24 cellular contexts compared by ENCODE assay signal in genomic region chr6:100913400-100914276, GRCh38. TPM values are rescaled to one million over a fixed set of nuclear protein-coding genes. Genes with fewer than 3 reads are reported as not detected.
A peak's percentile ranks its signal among the peaks of the same experiment; 100 is the strongest.
DNase-seq lines count a peak whose midpoint lies in the region; ATAC-seq, FAIRE-seq and TF ChIP-seq lines count a peak whose summit lies in the region.
"Had no signal": no experiment of that assay in that cellular context is flagged by ENCODE, and none has a peak within 500 bp of the region (broad histone marks: within the 10 kb centered on the region; RNA-seq: fewer than 3 reads in every experiment).

No MANE protein-coding gene starts in this region.

- BruUV-seq in HepG2 (replicated peaks; lab: Mats Ljungman, UMichigan) = no TSS peak

- CTCF ChIA-PET in HepG2 (lab: Yijun Ruan, JAX; ENCODE audit: low intra/inter-chr PET ratio, low total read pairs) = no interaction called here

- peak; percentile 100 for ATAC-seq in HepG2
- no peak for ATAC-seq in right lobe of liver
- no peak for ATAC-seq in stimulated activated memory B cell treated with anti-CD40 and anti-IgM and Interleukin-4, amounts not matched to agents 10 μg/mL and 1 μg/mL and 100 μg/mL, for 72 hours
- ATAC-seq: gastroesophageal sphincter, mucosa of descending colon, upper lobe of right lung had no signal

- peak overlapping the region; percentile 72 for H3K4me2 ChIP-seq in HepG2 (ENCODE audit: low read depth, low read length)
- H3K4me2 ChIP-seq: PC-9, SK-N-SH had no signal

- H3K27ac ChIP-seq in HepG2 (ENCODE audit: extremely low read length, insufficient read depth, low read length) (no peak overlapping the region), right lobe of liver (no peak overlapping the region)
- H3K27ac ChIP-seq: gastroesophageal sphincter, HL-60, ovary, PC-9, upper lobe of right lung had no signal

- H3K27ac Mint-ChIP-seq in stimulated activated memory B cell treated with anti-CD40 and anti-IgM and Interleukin-4, amounts not matched to agents 10 μg/mL and 1 μg/mL and 100 μg/mL, for 72 hours = no peak overlapping the region
- H3K27ac Mint-ChIP-seq: activated CD4-positive, alpha-beta memory T cell treated with anti-CD3 and anti-CD28 coated beads for 36 hours had no signal

- H3K9ac ChIP-seq in HepG2 (ENCODE audit: insufficient read depth, low read depth, low read length) = no peak overlapping the region
- H3K9ac ChIP-seq: SK-N-SH had no signal

- DNase-seq in HepG2 (ENCODE audit: low spot score) = peak; percentile 50
- no peak for DNase-seq in right lobe of liver
- DNase-seq in NCI-H774 (lab: John Stamatoyannopoulos, UW) = peak; percentile 84
- no peak for DNase-seq in NCI-H1092 treated with DMSO at 0.1 percent for 48 hours (lab: John Stamatoyannopoulos, UW)
- DNase-seq in NCI-H2081 treated with DMSO at 0.1 percent for 48 hours (lab: John Stamatoyannopoulos, UW) = no peak
- DNase-seq in cerebellar cortex (ENCODE audit: low spot score) = no peak
- DNase-seq: activated CD4-positive, alpha-beta memory T cell treated with anti-CD3 and anti-CD28 coated beads for 36 hours; anterior cingulate cortex; GDM1; mucosa of descending colon; NCI-H187 treated with DMSO at 0.1 percent for 48 hours; NCI-H526; ovary; PC-9; SK-N-SH; stimulated activated naive CD4-positive, alpha-beta T cell treated with Interleukin-2 at 50 U/mL for 16 hours; upper lobe of right lung had no signal

- H3K27me3 Mint-ChIP-seq in stimulated activated memory B cell treated with anti-CD40 and anti-IgM and Interleukin-4, amounts not matched to agents 10 μg/mL and 1 μg/mL and 100 μg/mL, for 72 hours = peaks cover 47% of the 10 kb centered on the region

- no peaks in the 10 kb centered on the region for H3K9me3 Mint-ChIP-seq in stimulated activated memory B cell treated with anti-CD40 and anti-IgM and Interleukin-4, amounts not matched to agents 10 μg/mL and 1 μg/mL and 100 μg/mL, for 72 hours
- H3K9me3 Mint-ChIP-seq: activated CD4-positive, alpha-beta memory T cell treated with anti-CD3 and anti-CD28 coated beads for 36 hours had no signal

- in situ Hi-C loops in HepG2 (cut with HindIII; ENCODE audit: extremely low pct_ligation_motif_present, low pct_unique_long_range_greater_than_20kb) = no loop called here

- no peaks in the 10 kb centered on the region for H3K36me3 Mint-ChIP-seq in stimulated activated memory B cell treated with anti-CD40 and anti-IgM and Interleukin-4, amounts not matched to agents 10 μg/mL and 1 μg/mL and 100 μg/mL, for 72 hours
- H3K36me3 Mint-ChIP-seq: activated CD4-positive, alpha-beta memory T cell treated with anti-CD3 and anti-CD28 coated beads for 36 hours had no signal

- TF ChIP-seq RAD21 in HepG2 (CRISPR knock-in tag; IDR thresholded peaks at IDR 0.05) = no peak

- H3K4me3 Mint-ChIP-seq in stimulated activated memory B cell treated with anti-CD40 and anti-IgM and Interleukin-4, amounts not matched to agents 10 μg/mL and 1 μg/mL and 100 μg/mL, for 72 hours = peak overlapping the region; percentile 18
- H3K4me3 Mint-ChIP-seq: activated CD4-positive, alpha-beta memory T cell treated with anti-CD3 and anti-CD28 coated beads for 36 hours had no signal

- no peak overlapping the region for H2AFZ ChIP-seq in HepG2 (ENCODE audit: low read length)
- H2AFZ ChIP-seq: PC-9 had no signal

- H3K9me3 ChIP-seq in HepG2 (ENCODE audit: low read length) = no peaks in the 10 kb centered on the region
- H3K9me3 ChIP-seq in right lobe of liver = no peaks in the 10 kb centered on the region
- H3K9me3 ChIP-seq in iPS-18c (ENCODE audit: control insufficient read depth, insufficient read depth, low read length) = no peaks in the 10 kb centered on the region
- H3K9me3 ChIP-seq: gastroesophageal sphincter, mucosa of descending colon, ovary, SK-N-SH, upper lobe of right lung had no signal

- TF ChIP-seq EP300 in HepG2 (IDR thresholded peaks at IDR 0.05; ENCODE audit: low read depth in 2 of 2, low read length in 2 of 2) (no peak), HepG2 (CRISPR knock-in tag; IDR thresholded peaks at IDR 0.05; ENCODE audit: borderline replicate concordance) (no peak)

- POLR2A ChIA-PET in HepG2 (lab: Yijun Ruan, JAX) = interaction anchor here (0.8 kb wide), 1 partner anchor 32 kb away, joined by 3 read pairs; the partner anchor contains the start of gene ASCC3

- no peak for TF ChIP-seq POLR2A in HepG2 (IDR thresholded peaks at IDR 0.05; ENCODE audit: insufficient read depth in 1 of 2, low read depth in 2 of 2, low read length in 2 of 2)
- TF ChIP-seq POLR2A in right lobe of liver (IDR thresholded peaks at IDR 0.05) = no peak

- FAIRE-seq in HepG2 (lab: Jason Lieb, UNC) = no peak
- FAIRE-seq: endothelial cell of umbilical vein, GM12892, keratinocyte had no signal

- TF ChIP-seq CTCF in HepG2 (CRISPR knock-in tag; IDR thresholded peaks at IDR 0.05) (peak; percentile 65), right lobe of liver (IDR thresholded peaks at IDR 0.05) (no peak)

- no peaks in the 10 kb centered on the region for H3K4me1 Mint-ChIP-seq in stimulated activated memory B cell treated with anti-CD40 and anti-IgM and Interleukin-4, amounts not matched to agents 10 μg/mL and 1 μg/mL and 100 μg/mL, for 72 hours

- H4K20me1 ChIP-seq in HepG2 (ENCODE audit: insufficient read depth, low read length) = no peaks in the 10 kb centered on the region

- H3K36me3 ChIP-seq in HepG2 (replicated peaks in 1 of 2; ENCODE audit: control insufficient read depth in 1 of 2, insufficient read depth in 2 of 2, low read length in 2 of 2) (no peaks in the 10 kb centered on the region), right lobe of liver (no peaks in the 10 kb centered on the region)
- H3K36me3 ChIP-seq: gastroesophageal sphincter, ovary, upper lobe of right lung had no signal

- H3K4me3 ChIP-seq in HepG2 (replicated peaks in 1 of 3; ENCODE audit: insufficient read depth in 1 of 3, low read depth in 2 of 3, low read length in 3 of 3) (peak overlapping the region; percentile 46 to 67 (median 52); a peak in 5 of 6 replicates), right lobe of liver (no peak overlapping the region), iPS-18c (ENCODE audit: insufficient read depth, low read depth, low read length) (0 out of 2 replicates have a peak overlapping the region, but pooled peaks have one; percentile 2)
- H3K4me3 ChIP-seq: gastroesophageal sphincter, mucosa of descending colon, ovary, PC-9, upper lobe of right lung had no signal

- intact Hi-C loops in HepG2 (cut with micrococcal nuclease; ENCODE audit: unreplicated experiment) (loop anchor here (2.0 kb wide), 1 partner anchor 33 kb away; the partner anchor contains the start of gene ASCC3), right lobe of liver (cut with DNase I) (no loop called here)

- no peaks in the 10 kb centered on the region for H3K79me2 ChIP-seq in HepG2 (ENCODE audit: insufficient read depth, low read length)

- H3K27me3 ChIP-seq in HepG2 (ENCODE audit: control insufficient read depth in 1 of 2, insufficient read depth in 2 of 2, low read length in 2 of 2) = no peaks in the 10 kb centered on the region
- H3K27me3 ChIP-seq in right lobe of liver = no peaks in the 10 kb centered on the region
- H3K27me3 ChIP-seq: gastroesophageal sphincter, ovary, upper lobe of right lung had no signal

- H3K4me1 ChIP-seq in HepG2 (ENCODE audit: insufficient read depth, low read length) = no peaks in the 10 kb centered on the region
- no peaks in the 10 kb centered on the region for H3K4me1 ChIP-seq in right lobe of liver
- H3K4me1 ChIP-seq: gastroesophageal sphincter, upper lobe of right lung had no signal

- WGBS in HepG2 (ENCODE audit: low lambda C conversion rate) = 43% methylated on average over 16 of the region's 24 CpGs
- WGBS in right lobe of liver (ENCODE audit: insufficient coverage, low coverage, low lambda C conversion rate, missing lambda C conversion rate) = 89% methylated on average over 8 of the region's 24 CpGs

TF ChIP-seq in HepG2, 621 proteins besides CTCF, POLR2A, EP300 and RAD21 (continues in another document):
- TF ChIP-seq HOXA3 (CRISPR knock-in tag; IDR thresholded peaks at IDR 0.05) = peak; percentile 36; the same call in 1 of the 2 replicates
- 0 out of 2 replicates have a peak, but pooled peaks have one; percentile 34 for TF ChIP-seq ZNF350 (CRISPR knock-in tag; IDR thresholded peaks at IDR 0.05; ENCODE audit: borderline replicate concordance, low read depth)
- peak; percentile 73 for TF ChIP-seq FOXA3 (CRISPR knock-in tag; IDR thresholded peaks at IDR 0.05)
- no peak for TF ChIP-seq ZNF75D (CRISPR knock-in tag; IDR thresholded peaks at IDR 0.05; ENCODE audit: borderline replicate concordance)
- TF ChIP-seq ADNP (CRISPR knock-in tag; IDR thresholded peaks at IDR 0.05) = no peak
- TF ChIP-seq ZNF292 (CRISPR knock-in tag; IDR thresholded peaks at IDR 0.05; ENCODE audit: borderline replicate concordance, low read depth) = peak; percentile 61; the same call in 1 of the 2 replicates
- peak; percentile 74 for TF ChIP-seq ZMYM4 (CRISPR knock-in tag; IDR thresholded peaks at IDR 0.05)
- no peak for TF ChIP-seq SRSF4 (IDR thresholded peaks at IDR 0.05; ENCODE audit: low read depth, low read length, poor library complexity, severe bottlenecking)
- no peak for TF ChIP-seq KLF16 (CRISPR knock-in tag; IDR thresholded peaks at IDR 0.05)
- TF ChIP-seq ZNF720 (CRISPR knock-in tag; IDR thresholded peaks at IDR 0.05) = no peak

RNA-seq across cellular contexts. Expression of gene ASCC3, which starts 32.5 kb away (rescaled TPM):
- 55.7 and 84.7 TPM in 2 replicates for total RNA-seq in HepG2 (2016; rRNA removed; fragmentation: Illumina TruSeq; extraction: Trizol)
- 22.3 and 25.0 TPM in 2 replicates for total RNA-seq in HepG2 (2016; cell fraction: cytosol; rRNA removed; fragmentation: Illumina TruSeq; extraction: Trizol; ENCODE audit: low read depth)
- total RNA-seq in HepG2 (2016; cell fraction: insoluble cytoplasmic fraction; rRNA removed; fragmentation: Illumina TruSeq; extraction: Trizol) = 54.6 and 79.1 TPM in 2 replicates
- 20.1 and 23.8 TPM in 2 replicates for total RNA-seq in HepG2 (2016; cell fraction: membrane; rRNA removed; fragmentation: Illumina TruSeq; extraction: Trizol)
- 106 and 107 TPM in 2 replicates for total RNA-seq in HepG2 (2016; cell fraction: nucleus; rRNA removed; fragmentation: Illumina TruSeq; extraction: Trizol)
- polyA plus RNA-seq in HepG2 (2011; rRNA removed) = 16.4 and 23.1 TPM in 2 replicates
- 9.1 and 13.4 TPM in 2 replicates for polyA plus RNA-seq in HepG2 (2011; cell fraction: cytosol; rRNA removed)
- polyA plus RNA-seq in HepG2 (2011; cell fraction: nucleus; rRNA removed) = 9.7 and 11.5 TPM in 2 replicates
- polyA plus RNA-seq in HepG2 (2012) = 14.9 and 16.5 TPM in 2 replicates
- 3.5 and 3.9 TPM in 2 replicates for polyA plus RNA-seq in HepG2 (2016; cell fraction: cytosol; fragmentation: Illumina TruSeq; extraction: Trizol; ENCODE audit: low read depth)
- 60.9 and 64.9 TPM in 2 replicates for polyA plus RNA-seq in HepG2 (2016; cell fraction: insoluble cytoplasmic fraction; fragmentation: Illumina TruSeq; extraction: Trizol; ENCODE audit: low read depth)
- polyA plus RNA-seq in HepG2 (2016; cell fraction: membrane; fragmentation: Illumina TruSeq; extraction: Trizol; ENCODE audit: low read depth) = 7.1 and 7.4 TPM in 2 replicates
- 41.0 and 45.0 TPM in 2 replicates for polyA plus RNA-seq in HepG2 (2016; cell fraction: nucleus; fragmentation: Illumina TruSeq; extraction: Trizol; ENCODE audit: insufficient read depth, low read depth)
- polyA minus RNA-seq in HepG2 (2011; rRNA and poly(A)+ RNA removed; ENCODE audit: low replicate concordance) = 25.6 and 52.0 TPM in 2 replicates
- polyA minus RNA-seq in HepG2 (2011; cell fraction: cytosol; rRNA and poly(A)+ RNA removed) = 26.9 and 33.2 TPM in 2 replicates
- polyA minus RNA-seq in HepG2 (2011; cell fraction: nucleus; rRNA and poly(A)+ RNA removed) = 143 and 165 TPM in 2 replicates
- total RNA-seq in right lobe of liver = 10 to 100 TPM; 17.0 to 28.2 (median 24.9) TPM

Comparison
In these comparisons a context has a peak if more than half of its experiments do, and no peak if none do; other contexts are left out.
1. DNase-seq: peak in HepG2 (single experiment) and NCI-H774 (single experiment); none in right lobe of liver (0 of 3), NCI-H1092 treated with DMSO at 0.1 percent for 48 hours (single experiment), NCI-H2081 treated with DMSO at 0.1 percent for 48 hours (single experiment) and cerebellar cortex (single experiment).
2. H3K4me3 ChIP-seq: peak in HepG2 (3 of 3) and iPS-18c (single experiment); none in right lobe of liver (0 of 3).